1 cellular context compared by ENCODE assay signal in genomic region chrX:40821780-40822179, GRCh38.
TF ChIP-seq lines count a peak whose summit lies in the region.

No MANE protein-coding gene starts in this region.

TF ChIP-seq in WTC11, 78 proteins besides CTCF, POLR2A, EP300 and RAD21 (continued from another document):
- TF ChIP-seq ARID4B (CRISPR knock-in tag; IDR thresholded peaks at IDR 0.05; ENCODE audit: borderline replicate concordance): no peak
